ENCODE assay signal across 11 cellular contexts in genomic region chr11:132942611-132943324, GRCh38.
DNase-seq lines count a peak whose midpoint lies in the region; ATAC-seq and TF ChIP-seq lines count a peak whose summit lies in the region.
"Had no signal": no experiment of that assay in that cellular context is flagged by ENCODE, and none has a peak within 500 bp of the region (broad histone marks: within the 10 kb centered on the region; RNA-seq: fewer than 3 reads in every experiment).

No MANE protein-coding gene starts in this region.

- peaks cover 0 to 14% (median 10%) of the 10 kb centered on the region in 4 donors for H3K4me1 ChIP-seq in sigmoid colon
- H3K4me1 ChIP-seq in effector memory CD4-positive, alpha-beta T cell (ENCODE audit: control insufficient read depth, insufficient read depth, low read length, poor library complexity, severe bottlenecking), result no peaks in the 10 kb centered on the region

- ATAC-seq in activated naive CD8-positive, alpha-beta T cell treated with anti-CD3 and anti-CD28 coated beads, Interleukin-2, amount 50 U/mL, for 24 hours, result no peak
- ATAC-seq in left lobe of liver, result peak; percentile 35
- ATAC-seq: gastroesophageal sphincter had no signal

- peak overlapping the region in 1 of 4 donors; percentile 25 for H3K4me3 ChIP-seq in sigmoid colon
- no peak overlapping the region for H3K4me3 ChIP-seq in effector memory CD4-positive, alpha-beta T cell (ENCODE audit: insufficient read depth, low read depth, low read length, poor library complexity, severe bottlenecking)

- peaks cover 4% of the 10 kb centered on the region for H3K4me1 Mint-ChIP-seq in activated naive CD8-positive, alpha-beta T cell (ENCODE audit: low read depth)
- H3K4me1 Mint-ChIP-seq in activated naive CD8-positive, alpha-beta T cell treated with anti-CD3 and anti-CD28 coated beads, Interleukin-2, amount 50 U/mL, for 24 hours, result peaks cover 3% of the 10 kb centered on the region
- H3K4me1 Mint-ChIP-seq in brain, result peaks cover 60% of the 10 kb centered on the region
- peaks cover 20% of the 10 kb centered on the region for H3K4me1 Mint-ChIP-seq in type B pancreatic cell (ENCODE audit: unreplicated experiment)

- no peaks in the 10 kb centered on the region for H3K9me3 Mint-ChIP-seq in activated naive CD8-positive, alpha-beta T cell (ENCODE audit: low read depth)
- H3K9me3 Mint-ChIP-seq in activated naive CD8-positive, alpha-beta T cell treated with anti-CD3 and anti-CD28 coated beads, Interleukin-2, amount 50 U/mL, for 24 hours, result no peaks in the 10 kb centered on the region
- H3K9me3 Mint-ChIP-seq in brain, result peaks cover 0 to 3% (median 0%) of the 10 kb centered on the region in 5 experiments
- no peaks in the 10 kb centered on the region for H3K9me3 Mint-ChIP-seq in type B pancreatic cell
- H3K9me3 Mint-ChIP-seq: T-helper 2 cell treated with Interferon-gamma antibody and Interleukin-4, amounts not matched to agents 5 μg/mL and 100 μg/mL, for 36 hours had no signal

- TF ChIP-seq POLR2A in sigmoid colon (IDR thresholded peaks at IDR 0.05), result no peak

- 20 to 30% methylated on average over 38 to 41 of the region's 41 CpGs for WGBS in sigmoid colon, 2 donors

- DNase-seq in activated naive CD8-positive, alpha-beta T cell treated with anti-CD3 and anti-CD28 coated beads, Interleukin-2, amount 50 U/mL, for 24 hours, result no peak
- DNase-seq in left lobe of liver (ENCODE audit: low spot score), result no peak
- no peak for DNase-seq in type B pancreatic cell (ENCODE audit: extremely low spot score, unreplicated experiment)
- DNase-seq in sigmoid colon, result no peak
- DNase-seq in NCI-H128 (lab: John Stamatoyannopoulos, UW; ENCODE audit: unreplicated experiment), result no peak
- DNase-seq in effector memory CD4-positive, alpha-beta T cell, result no peak
- DNase-seq: stimulated activated CD4-positive, alpha-beta T cell treated with anti-CD3 and anti-CD28 coated beads, Interleukin-2, amount 100 ng/mL, for 48 hours had no signal

- TF ChIP-seq CTCF in brain (conservative IDR thresholded peaks at IDR 0.05) (peak; percentile 23 to 66), type B pancreatic cell (conservative IDR thresholded peaks at IDR 0.05) (peak; percentile 61), sigmoid colon (IDR thresholded peaks at IDR 0.05) (no peak)

- peaks cover 9 to 41% (median 29%) of the 10 kb centered on the region in 3 donors for H3K27me3 ChIP-seq in sigmoid colon
- no peaks in the 10 kb centered on the region for H3K27me3 ChIP-seq in effector memory CD4-positive, alpha-beta T cell (replicated peaks; ENCODE audit: control insufficient read depth, insufficient read depth, low read length, poor library complexity, severe bottlenecking)

- peak overlapping the region; percentile 20 for H3K4me3 Mint-ChIP-seq in activated naive CD8-positive, alpha-beta T cell
- no peak overlapping the region for H3K4me3 Mint-ChIP-seq in activated naive CD8-positive, alpha-beta T cell treated with anti-CD3 and anti-CD28 coated beads, Interleukin-2, amount 50 U/mL, for 24 hours
- H3K4me3 Mint-ChIP-seq in brain (peak overlapping the region; percentile 86 to 91 (median 89)), type B pancreatic cell (peak overlapping the region; percentile 89)
- H3K4me3 Mint-ChIP-seq: T-helper 2 cell treated with Interferon-gamma antibody and Interleukin-4, amounts not matched to agents 5 μg/mL and 100 μg/mL, for 36 hours had no signal

- H3K36me3 Mint-ChIP-seq in activated naive CD8-positive, alpha-beta T cell, result no peaks in the 10 kb centered on the region
- H3K36me3 Mint-ChIP-seq in activated naive CD8-positive, alpha-beta T cell treated with anti-CD3 and anti-CD28 coated beads, Interleukin-2, amount 50 U/mL, for 24 hours (ENCODE audit: low read depth), result no peaks in the 10 kb centered on the region
- no peaks in the 10 kb centered on the region for H3K36me3 Mint-ChIP-seq in brain
- no peaks in the 10 kb centered on the region for H3K36me3 Mint-ChIP-seq in type B pancreatic cell

- H3K36me3 ChIP-seq in sigmoid colon, result no peaks in the 10 kb centered on the region
- H3K36me3 ChIP-seq in effector memory CD4-positive, alpha-beta T cell (ENCODE audit: control insufficient read depth, insufficient read depth, low read length), result no peaks in the 10 kb centered on the region
- H3K36me3 ChIP-seq: gastroesophageal sphincter had no signal

- no peak for TF ChIP-seq EP300 in sigmoid colon (IDR thresholded peaks at IDR 0.05)

- no peak overlapping the region for H3K27ac ChIP-seq in sigmoid colon
- no peak overlapping the region for H3K27ac ChIP-seq in effector memory CD4-positive, alpha-beta T cell (ENCODE audit: insufficient read depth, low read length, poor library complexity, severe bottlenecking)
- H3K27ac ChIP-seq: gastroesophageal sphincter had no signal

- H3K27ac Mint-ChIP-seq in activated naive CD8-positive, alpha-beta T cell, result no peak overlapping the region
- no peak overlapping the region for H3K27ac Mint-ChIP-seq in activated naive CD8-positive, alpha-beta T cell treated with anti-CD3 and anti-CD28 coated beads, Interleukin-2, amount 50 U/mL, for 24 hours
- H3K27ac Mint-ChIP-seq in brain, result peak overlapping the region; percentile 22 to 90 (median 64)
- H3K27ac Mint-ChIP-seq in type B pancreatic cell, result no peak overlapping the region
- H3K27ac Mint-ChIP-seq: T-helper 2 cell treated with Interferon-gamma antibody and Interleukin-4, amounts not matched to agents 5 μg/mL and 100 μg/mL, for 36 hours had no signal

- intact Hi-C loops in sigmoid colon (cut with DNase I), result no loop called here

- no peaks in the 10 kb centered on the region for H3K9me3 ChIP-seq in sigmoid colon
- no peaks in the 10 kb centered on the region for H3K9me3 ChIP-seq in effector memory CD4-positive, alpha-beta T cell (ENCODE audit: control insufficient read depth, low read length)
- H3K9me3 ChIP-seq: gastroesophageal sphincter had no signal

- peaks cover 16% of the 10 kb centered on the region for H3K27me3 Mint-ChIP-seq in activated naive CD8-positive, alpha-beta T cell
- H3K27me3 Mint-ChIP-seq in activated naive CD8-positive, alpha-beta T cell treated with anti-CD3 and anti-CD28 coated beads, Interleukin-2, amount 50 U/mL, for 24 hours, result peaks cover 33% of the 10 kb centered on the region
- H3K27me3 Mint-ChIP-seq in brain (peaks cover 19% of the 10 kb centered on the region), type B pancreatic cell (peaks cover 85% of the 10 kb centered on the region)

Comparison
In these comparisons a context has a peak if more than half of its experiments do, and no peak if none do; other contexts are left out.
1. H3K27ac Mint-ChIP-seq: peak in brain (5 of 5); none in activated naive CD8-positive, alpha-beta T cell (single experiment), activated naive CD8-positive, alpha-beta T cell treated with anti-CD3 and anti-CD28 coated beads, Interleukin-2, amount 50 U/mL, for 24 hours (single experiment) and type B pancreatic cell (single experiment).
2. CTCF ChIP-seq: peak in brain (2 of 2) and type B pancreatic cell (single experiment); none in sigmoid colon (0 of 4).